Comparison of ENCODE assay signal across 19 cellular contexts in genomic region chr12:3419538-3419937, GRCh38.
"Had no signal": no experiment of that assay in that cellular context is flagged by ENCODE, and none has a peak within 500 bp of the region (broad histone marks: within the 10 kb centered on the region; RNA-seq: fewer than 3 reads in every experiment).

No MANE protein-coding gene starts in this region.

- H3K4me3 ChIP-seq: adrenal gland, ascending aorta, heart left ventricle, ovary, prostate gland, testis, vagina had no signal

- H3K27ac ChIP-seq: adrenal gland, ascending aorta, brain microvascular endothelial cell, heart left ventricle, ovary, prostate gland, testis, vagina had no signal

- H3K36me3 ChIP-seq: adrenal gland, ascending aorta, brain microvascular endothelial cell, heart left ventricle, ovary, prostate gland, vagina had no signal

- H3K4me1 ChIP-seq: adrenal gland, ascending aorta, prostate gland, testis, vagina had no signal

- DNase-seq: activated CD8-positive, alpha-beta memory T cell treated with anti-CD3 and anti-CD28 coated beads for 24 hours; activated CD8-positive, alpha-beta memory T cell treated with anti-CD3 and anti-CD28 coated beads, Interleukin-2, amount 50 U/mL, for 4 hours; activated T-cell treated with anti-CD3 and anti-CD28 coated beads, Interleukin-2, amount 50 U/mL, for 24 hours; adrenal gland; brain microvascular endothelial cell; caudate nucleus; effector CD4-positive, alpha-beta T cell; heart left ventricle; kidney; naive thymus-derived CD4-positive, alpha-beta T cell; ovary; stimulated activated CD4-positive, alpha-beta T cell treated with anti-CD3 and anti-CD28 coated beads, Interleukin-2, amount 100 ng/mL, for 48 hours; stimulated activated naive CD4-positive, alpha-beta T cell; testis had no signal

- ATAC-seq: activated T-helper 17 cell treated with anti-CD3 and anti-CD28 coated beads, Interleukin-2, amount 50 U/mL, for 72 hours; heart left ventricle; naive thymus-derived CD4-positive, alpha-beta T cell; WTC11 had no signal

- H3K9me3 ChIP-seq: adrenal gland, ascending aorta, ovary, prostate gland, testis, vagina had no signal

- H3K27me3 ChIP-seq: adrenal gland, ascending aorta, ovary, testis, vagina had no signal
